13 cellular contexts compared by ENCODE assay signal in genomic region chr10:14040787-14041631, GRCh38.
A peak's percentile ranks its signal among the peaks of the same experiment; 100 is the strongest.
DNase-seq lines count a peak whose midpoint lies in the region; ATAC-seq, FAIRE-seq and TF ChIP-seq lines count a peak whose summit lies in the region.
"Had no signal": no experiment of that assay in that cellular context is flagged by ENCODE, and none has a peak within 500 bp of the region (broad histone marks: within the 10 kb centered on the region; RNA-seq: fewer than 3 reads in every experiment).

No MANE protein-coding gene starts in this region.

- intact Hi-C loops in lower lobe of right lung (cut with DNase I) = no loop called here

- no peak overlapping the region for H3K9ac ChIP-seq in subcutaneous abdominal adipose tissue (ENCODE audit: low read length in 5 of 5)

- peak; percentile 67 for ATAC-seq in GM18868 (IDR thresholded peaks at IDR 0.05; ENCODE audit: unreplicated experiment)
- ATAC-seq in lower lobe of right lung = peak in 1 of 2 donors; percentile 29
- ATAC-seq in HG03108 (IDR thresholded peaks at IDR 0.05; ENCODE audit: unreplicated experiment) = no peak
- no peak for ATAC-seq in HG02642 (IDR thresholded peaks at IDR 0.05; ENCODE audit: poor library complexity, unreplicated experiment)
- no peak for ATAC-seq in GM18520 (IDR thresholded peaks at IDR 0.05; ENCODE audit: unreplicated experiment)

- H3K4me1 ChIP-seq in lower lobe of right lung (peaks cover 20% of the 10 kb centered on the region), subcutaneous abdominal adipose tissue (ENCODE audit: control insufficient read depth in 5 of 5, insufficient read depth in 5 of 5, low read length in 5 of 5) (peaks cover 8 to 24% (median 23%) of the 10 kb centered on the region in 5 donors)

- H3K4me3 ChIP-seq in cardiac fibroblast (replicated peaks in 1 of 2; ENCODE audit: low read depth in 2 of 2, low read length in 2 of 2) (no peak overlapping the region), lower lobe of right lung (no peak overlapping the region), subcutaneous abdominal adipose tissue (ENCODE audit: low read depth in 1 of 5, low read length in 5 of 5) (peak overlapping the region in 1 of 5 donors; percentile 22)

- peak; percentile 32 to 60 for DNase-seq in cardiac fibroblast (ENCODE audit: low read depth in 2 of 2)
- no peak for DNase-seq in lower lobe of right lung
- DNase-seq in D721Med (ENCODE audit: insufficient read length, low spot score) = no peak
- DNase-seq: Calu3, endodermal cell, NCI-H524, substantia nigra had no signal

- H3K36me3 ChIP-seq in lower lobe of right lung = no peaks in the 10 kb centered on the region
- H3K36me3 ChIP-seq in subcutaneous abdominal adipose tissue (ENCODE audit: control insufficient read depth in 5 of 5, insufficient read depth in 5 of 5, low read length in 5 of 5) = no peaks in the 10 kb centered on the region
- H3K36me3 ChIP-seq: neutrophil had no signal

- H3K27me3 ChIP-seq in lower lobe of right lung (ENCODE audit: low read depth) = no peaks in the 10 kb centered on the region
- no peaks in the 10 kb centered on the region for H3K27me3 ChIP-seq in subcutaneous abdominal adipose tissue (ENCODE audit: control insufficient read depth in 5 of 5, insufficient read depth in 4 of 5, low read length in 5 of 5)

- TF ChIP-seq CTCF in cardiac fibroblast (IDR thresholded peaks at IDR 0.05; ENCODE audit: low read depth, low read length) (no peak), lower lobe of right lung (IDR thresholded peaks at IDR 0.05) (no peak), D721Med (IDR thresholded peaks at IDR 0.05; ENCODE audit: insufficient read depth, missing control alignments) (no peak)

- no peak for FAIRE-seq in D721Med (lab: Jason Lieb, UNC)

- H3K9me3 ChIP-seq in lower lobe of right lung = no peaks in the 10 kb centered on the region
- no peaks in the 10 kb centered on the region for H3K9me3 ChIP-seq in subcutaneous abdominal adipose tissue (ENCODE audit: control insufficient read depth in 5 of 5, low read length in 5 of 5)
- H3K9me3 ChIP-seq: neutrophil had no signal

- H3K27ac ChIP-seq in lower lobe of right lung (peak overlapping the region; percentile 27), subcutaneous abdominal adipose tissue (ENCODE audit: low read depth, low read length) (peak overlapping the region; percentile 69)
- H3K27ac ChIP-seq: neutrophil had no signal

Comparison
In these comparisons a context has a peak if more than half of its experiments do, and no peak if none do; other contexts are left out.
1. DNase-seq: peak in cardiac fibroblast (2 of 2); none in lower lobe of right lung (single experiment) and D721Med (single experiment).